ENCODE assay signal across 19 cellular contexts in genomic region chr13:45510671-45511070, GRCh38. TPM values are rescaled to one million over a fixed set of nuclear protein-coding genes. Genes with fewer than 3 reads are reported as not detected.
A peak's percentile ranks its signal among the peaks of the same experiment; 100 is the strongest.
DNase-seq lines count a peak whose midpoint lies in the region; ATAC-seq and TF ChIP-seq lines count a peak whose summit lies in the region.
"Had no signal": no experiment of that assay in that cellular context is flagged by ENCODE, and none has a peak within 500 bp of the region (broad histone marks: within the 10 kb centered on the region; RNA-seq: fewer than 3 reads in every experiment).

No MANE protein-coding gene starts in this region.

- H3K4me2 ChIP-seq in neural progenitor cell: peak overlapping the region; percentile 15
- H3K4me2 ChIP-seq: PC-9, SK-N-SH had no signal

- H2AFZ ChIP-seq in neural progenitor cell (replicated peaks): no peak overlapping the region
- H2AFZ ChIP-seq: PC-9 had no signal

- TF ChIP-seq CTCF in WTC11 (IDR thresholded peaks at IDR 0.05) (no peak), neural progenitor cell (IDR thresholded peaks at IDR 0.05) (no peak), BE2C (IDR thresholded peaks at IDR 0.05; ENCODE audit: low read depth, low read length) (no peak)

- CTCF ChIA-PET in activated naive CD4-positive, alpha-beta T cell treated with anti-CD3 and anti-CD28 coated beads, Interleukin-2, amount 10 ng/mL, durations not matched to agents 7 days and 5 days (lab: Charles Lee): interaction anchor here (0.8 to 0.9 kb wide), 2 partner anchors 139 to 141 kb away, joined by 3 to 4 read pairs; no protein-coding TSS in a partner anchor
- CTCF ChIA-PET in WTC11 (lab: Charles Lee): interaction anchor here (0.8 to 1.4 kb wide), 5 partner anchors 14 to 811 kb away, joined by 3 to 10 read pairs (median 4); no protein-coding TSS in a partner anchor

- H3K36me3 ChIP-seq in neural progenitor cell: peaks cover 12% of the 10 kb centered on the region
- peaks cover 41% of the 10 kb centered on the region for H3K36me3 ChIP-seq in BE2C

- H3K27me3 ChIP-seq in neural progenitor cell (no peaks in the 10 kb centered on the region), BE2C (no peaks in the 10 kb centered on the region)

- peaks cover 22% of the 10 kb centered on the region for H3F3A ChIP-seq in neural progenitor cell (ENCODE audit: low read depth)

- H3K9me3 ChIP-seq in neural progenitor cell (ENCODE audit: low read depth): no peaks in the 10 kb centered on the region
- H3K9me3 ChIP-seq in BE2C: no peaks in the 10 kb centered on the region
- H3K9me3 ChIP-seq: SK-N-SH had no signal

- H3K4me1 Mint-ChIP-seq in activated naive CD4-positive, alpha-beta T cell treated with anti-CD3 and anti-CD28 coated beads, Interleukin-2, amount 10 ng/mL, durations not matched to agents 7 days and 5 days: peaks cover 2% of the 10 kb centered on the region
- H3K4me1 Mint-ChIP-seq in WTC11 (no peaks in the 10 kb centered on the region), neural progenitor cell (peaks cover 11% of the 10 kb centered on the region)

- no peaks in the 10 kb centered on the region for H3K27me3 Mint-ChIP-seq in activated naive CD4-positive, alpha-beta T cell treated with anti-CD3 and anti-CD28 coated beads, Interleukin-2, amount 10 ng/mL, durations not matched to agents 7 days and 5 days
- H3K27me3 Mint-ChIP-seq in WTC11 (ENCODE audit: low read depth) (no peaks in the 10 kb centered on the region), neural progenitor cell (ENCODE audit: insufficient read depth, low read depth) (no peaks in the 10 kb centered on the region)
- H3K27me3 Mint-ChIP-seq: B cell, IgD-negative memory B cell had no signal

- peaks cover 14% of the 10 kb centered on the region for H4K20me1 ChIP-seq in neural progenitor cell (ENCODE audit: low read depth)

- peak overlapping the region; percentile 24 for H3K27ac Mint-ChIP-seq in activated naive CD4-positive, alpha-beta T cell treated with anti-CD3 and anti-CD28 coated beads, Interleukin-2, amount 10 ng/mL, durations not matched to agents 7 days and 5 days
- H3K27ac Mint-ChIP-seq in activated naive CD4-positive, alpha-beta T cell treated with anti-CD3 and anti-CD28 coated beads, Interleukin-2, amount 50 U/mL, for 72 hours: no peak overlapping the region
- no peak overlapping the region for H3K27ac Mint-ChIP-seq in WTC11
- peak overlapping the region; percentile 26 for H3K27ac Mint-ChIP-seq in neural progenitor cell
- H3K27ac Mint-ChIP-seq: B cell, IgD-negative memory B cell had no signal

- no peak overlapping the region for H3K4me3 ChIP-seq in neural progenitor cell
- H3K4me3 ChIP-seq in BE2C (ENCODE audit: low read depth, low read length): no peak overlapping the region
- H3K4me3 ChIP-seq: GM12878, PC-9 had no signal

- no peaks in the 10 kb centered on the region for H3K9me3 Mint-ChIP-seq in activated naive CD4-positive, alpha-beta T cell treated with anti-CD3 and anti-CD28 coated beads, Interleukin-2, amount 10 ng/mL, durations not matched to agents 7 days and 5 days
- no peaks in the 10 kb centered on the region for H3K9me3 Mint-ChIP-seq in activated naive CD4-positive, alpha-beta T cell treated with anti-CD3 and anti-CD28 coated beads, Interleukin-2, amount 50 U/mL, for 72 hours
- H3K9me3 Mint-ChIP-seq in WTC11: no peaks in the 10 kb centered on the region
- H3K9me3 Mint-ChIP-seq in neural progenitor cell: no peaks in the 10 kb centered on the region
- H3K9me3 Mint-ChIP-seq: IgD-negative memory B cell had no signal

- H3K9ac ChIP-seq in neural progenitor cell: no peak overlapping the region
- H3K9ac ChIP-seq: SK-N-SH had no signal

- no peak for DNase-seq in activated naive CD4-positive, alpha-beta T cell treated with anti-CD3 and anti-CD28 coated beads, Interleukin-2, amount 10 ng/mL, durations not matched to agents 7 days and 5 days
- no peak for DNase-seq in activated naive CD4-positive, alpha-beta T cell treated with anti-CD3 and anti-CD28 coated beads, Interleukin-2, amount 50 U/mL, for 72 hours (ENCODE audit: low spot score in 2 of 2)
- DNase-seq in NCI-H69 (lab: John Stamatoyannopoulos, UW): peak; percentile 0
- DNase-seq in WTC11 (ENCODE audit: low spot score): no peak
- DNase-seq in neural progenitor cell (ENCODE audit: low spot score): peak; percentile 75
- no peak for DNase-seq in stimulated activated CD4-positive, alpha-beta T cell treated with anti-CD3 and anti-CD28 coated beads, Interleukin-4, amount 100 ng/mL, for 24 hours
- DNase-seq in BE2C: no peak
- no peak for DNase-seq in middle frontal gyrus (ENCODE audit: extremely low spot score, low spot score)
- DNase-seq: DMS53; NCI-H1417 treated with DMSO at 0.1 percent for 48 hours; NCI-H2081; NCI-H2227 treated with DMSO at 0.1 percent for 48 hours; NCI-H524 treated with DMSO at 0.1 percent for 48 hours; NK-92 treated with Interleukin-12 subunit alpha and Interleukin-12 subunit beta, amount 100 ng/mL, for 24 hours; PC-9; SK-N-SH had no signal

- no peaks in the 10 kb centered on the region for H3K79me2 ChIP-seq in neural progenitor cell (ENCODE audit: low read depth)

- H3K27ac ChIP-seq in neural progenitor cell: peak overlapping the region; percentile 53
- H3K27ac ChIP-seq: PC-9 had no signal

- H3K4me1 ChIP-seq in neural progenitor cell (peaks cover 14% of the 10 kb centered on the region), BE2C (no peaks in the 10 kb centered on the region)

- POLR2A ChIA-PET in WTC11 (lab: Charles Lee): interaction anchor here (0.8 kb wide), 1 partner anchor 179 kb away, joined by 3 read pairs; no protein-coding TSS in a partner anchor

- no peak for ATAC-seq in activated naive CD4-positive, alpha-beta T cell treated with anti-CD3 and anti-CD28 coated beads, Interleukin-2, amount 50 U/mL, for 72 hours
- 0 out of 2 replicates have a peak, but pooled peaks have one; percentile 22 for ATAC-seq in WTC11

- H3K36me3 Mint-ChIP-seq in activated naive CD4-positive, alpha-beta T cell treated with anti-CD3 and anti-CD28 coated beads, Interleukin-2, amount 10 ng/mL, durations not matched to agents 7 days and 5 days: peaks cover 41% of the 10 kb centered on the region
- H3K36me3 Mint-ChIP-seq in activated naive CD4-positive, alpha-beta T cell treated with anti-CD3 and anti-CD28 coated beads, Interleukin-2, amount 50 U/mL, for 72 hours: peaks cover 0 to 12% of the 10 kb centered on the region in 2 donors
- H3K36me3 Mint-ChIP-seq in WTC11 (peaks cover 23% of the 10 kb centered on the region), neural progenitor cell (peaks cover 24% of the 10 kb centered on the region)

- H3K4me3 Mint-ChIP-seq in activated naive CD4-positive, alpha-beta T cell treated with anti-CD3 and anti-CD28 coated beads, Interleukin-2, amount 10 ng/mL, durations not matched to agents 7 days and 5 days: no peak overlapping the region
- H3K4me3 Mint-ChIP-seq in WTC11: no peak overlapping the region
- H3K4me3 Mint-ChIP-seq in neural progenitor cell: no peak overlapping the region
- H3K4me3 Mint-ChIP-seq: B cell, IgD-negative memory B cell had no signal

TF ChIP-seq in WTC11, 78 proteins besides CTCF, POLR2A, EP300 and RAD21:
- TF ChIP-seq GTF2I (CRISPR knock-in tag; conservative IDR thresholded peaks at IDR 0.05): no peak
- no peak for TF ChIP-seq MXD4 (CRISPR knock-in tag; IDR thresholded peaks at IDR 0.05; ENCODE audit: borderline replicate concordance)
- TF ChIP-seq, protein P1, sequence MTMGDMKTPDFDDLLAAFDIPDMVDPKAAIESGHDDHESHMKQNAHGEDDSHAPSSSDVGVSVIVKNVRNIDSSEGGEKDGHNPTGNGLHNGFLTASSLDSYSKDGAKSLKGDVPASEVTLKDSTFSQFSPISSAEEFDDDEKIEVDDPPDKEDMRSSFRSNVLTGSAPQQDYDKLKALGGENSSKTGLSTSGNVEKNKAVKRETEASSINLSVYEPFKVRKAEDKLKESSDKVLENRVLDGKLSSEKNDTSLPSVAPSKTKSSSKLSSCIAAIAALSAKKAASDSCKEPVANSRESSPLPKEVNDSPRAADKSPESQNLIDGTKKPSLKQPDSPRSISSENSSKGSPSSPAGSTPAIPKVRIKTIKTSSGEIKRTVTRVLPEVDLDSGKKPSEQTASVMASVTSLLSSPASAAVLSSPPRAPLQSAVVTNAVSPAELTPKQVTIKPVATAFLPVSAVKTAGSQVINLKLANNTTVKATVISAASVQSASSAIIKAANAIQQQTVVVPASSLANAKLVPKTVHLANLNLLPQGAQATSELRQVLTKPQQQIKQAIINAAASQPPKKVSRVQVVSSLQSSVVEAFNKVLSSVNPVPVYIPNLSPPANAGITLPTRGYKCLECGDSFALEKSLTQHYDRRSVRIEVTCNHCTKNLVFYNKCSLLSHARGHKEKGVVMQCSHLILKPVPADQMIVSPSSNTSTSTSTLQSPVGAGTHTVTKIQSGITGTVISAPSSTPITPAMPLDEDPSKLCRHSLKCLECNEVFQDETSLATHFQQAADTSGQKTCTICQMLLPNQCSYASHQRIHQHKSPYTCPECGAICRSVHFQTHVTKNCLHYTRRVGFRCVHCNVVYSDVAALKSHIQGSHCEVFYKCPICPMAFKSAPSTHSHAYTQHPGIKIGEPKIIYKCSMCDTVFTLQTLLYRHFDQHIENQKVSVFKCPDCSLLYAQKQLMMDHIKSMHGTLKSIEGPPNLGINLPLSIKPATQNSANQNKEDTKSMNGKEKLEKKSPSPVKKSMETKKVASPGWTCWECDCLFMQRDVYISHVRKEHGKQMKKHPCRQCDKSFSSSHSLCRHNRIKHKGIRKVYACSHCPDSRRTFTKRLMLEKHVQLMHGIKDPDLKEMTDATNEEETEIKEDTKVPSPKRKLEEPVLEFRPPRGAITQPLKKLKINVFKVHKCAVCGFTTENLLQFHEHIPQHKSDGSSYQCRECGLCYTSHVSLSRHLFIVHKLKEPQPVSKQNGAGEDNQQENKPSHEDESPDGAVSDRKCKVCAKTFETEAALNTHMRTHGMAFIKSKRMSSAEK (CRISPR knock-in tag; IDR thresholded peaks at IDR 0.05; ENCODE audit: borderline replicate concordance): no peak

RNA-seq across cellular contexts. Expression of gene COG3, which starts 45.9 kb away (rescaled TPM):
- total RNA-seq in activated naive CD4-positive, alpha-beta T cell treated with anti-CD3 and anti-CD28 coated beads, Interleukin-2, amount 50 U/mL, for 72 hours: 10 to 100 TPM; 18.6 to 20.6 TPM
- total RNA-seq in WTC11 (2021) (17.0 to 21.6 TPM (median 19.6 TPM) in 3 replicates), neural progenitor cell (ENCODE audit: low replicate concordance) (26.2 and 36.0 TPM in 2 replicates)
- polyA plus RNA-seq in BE2C (2012; ENCODE audit: insufficient read depth, insufficient read length, low read depth): 28.7 TPM

Comparison
In these comparisons a context has a peak if more than half of its experiments do, and no peak if none do; other contexts are left out.
1. H3K27ac Mint-ChIP-seq: peak in activated naive CD4-positive, alpha-beta T cell treated with anti-CD3 and anti-CD28 coated beads, Interleukin-2, amount 10 ng/mL, durations not matched to agents 7 days and 5 days (single experiment) and neural progenitor cell (single experiment); none in activated naive CD4-positive, alpha-beta T cell treated with anti-CD3 and anti-CD28 coated beads, Interleukin-2, amount 50 U/mL, for 72 hours (0 of 2) and WTC11 (single experiment).
2. DNase-seq: peak in NCI-H69 (single experiment) and neural progenitor cell (single experiment); none in activated naive CD4-positive, alpha-beta T cell treated with anti-CD3 and anti-CD28 coated beads, Interleukin-2, amount 10 ng/mL, durations not matched to agents 7 days and 5 days (single experiment), activated naive CD4-positive, alpha-beta T cell treated with anti-CD3 and anti-CD28 coated beads, Interleukin-2, amount 50 U/mL, for 72 hours (0 of 2), WTC11 (single experiment), stimulated activated CD4-positive, alpha-beta T cell treated with anti-CD3 and anti-CD28 coated beads, Interleukin-4, amount 100 ng/mL, for 24 hours (single experiment), BE2C (single experiment) and middle frontal gyrus (single experiment).